Comparison of ENCODE assay signal across 13 cellular contexts in the genomic region with DNA sequence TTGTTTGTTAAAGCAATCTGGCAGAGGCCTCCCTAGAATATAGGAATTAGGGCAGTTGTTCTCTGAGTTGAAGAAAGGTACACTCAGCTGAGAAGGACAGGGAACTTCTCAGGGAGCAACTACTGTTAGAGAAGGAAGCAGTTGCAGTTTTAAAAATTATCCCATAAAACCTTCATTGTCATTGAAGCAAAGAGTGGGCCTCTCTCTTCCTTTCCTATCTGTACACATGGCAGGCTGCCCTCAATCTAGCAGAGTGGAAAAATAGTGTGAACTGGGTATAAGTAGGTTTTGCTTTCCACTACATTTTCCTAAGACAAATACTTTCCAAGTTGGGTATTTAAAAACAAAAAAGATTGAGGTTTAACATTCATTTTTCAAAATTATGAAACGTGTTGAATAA.
A peak's percentile ranks its signal among the peaks of the same experiment; 100 is the strongest.
DNase-seq lines count a peak whose midpoint lies in the region; ATAC-seq and TF ChIP-seq lines count a peak whose summit lies in the region.
"Had no signal": no experiment of that assay in that cellular context is flagged by ENCODE, and none has a peak within 500 bp of the region (broad histone marks: within the 10 kb centered on the region; RNA-seq: fewer than 3 reads in every experiment).

No MANE protein-coding gene starts in this region.

- no peak for ATAC-seq in natural killer cell
- no peak for ATAC-seq in HG02623 (IDR thresholded peaks at IDR 0.05; ENCODE audit: unreplicated experiment)

- H3K9me3 Mint-ChIP-seq in HFFc6 (peaks cover 4% of the 10 kb centered on the region; the same call in 1 of the 2 replicates), natural killer cell (no peaks in the 10 kb centered on the region)
- H3K9me3 Mint-ChIP-seq in activated naive CD8-positive, alpha-beta T cell treated with anti-CD3 and anti-CD28 coated beads for 36 hours, result peaks cover 23% of the 10 kb centered on the region

- peaks cover 13% of the 10 kb centered on the region; the same call in 1 of the 2 replicates for H3K9me3 ChIP-seq in DOHH2 (ENCODE audit: control insufficient read depth, insufficient read depth, low read length)

- no peak overlapping the region for H3K4me3 ChIP-seq in DOHH2 (ENCODE audit: low read length)

- H3K27ac Mint-ChIP-seq in HFFc6, result peak overlapping the region; percentile 36
- H3K27ac Mint-ChIP-seq in activated naive CD8-positive, alpha-beta T cell treated with anti-CD3 and anti-CD28 coated beads for 36 hours, result peak overlapping the region; percentile 93
- peak overlapping the region; percentile 58 to 80 for H3K27ac Mint-ChIP-seq in natural killer cell
- H3K27ac Mint-ChIP-seq: dendritic cell treated with granulocyte-macrophage colony-stimulating factor and Interleukin-4, amounts not matched to agents 40 ng/mL and 50 ng/mL, for 4 days had no signal

- H3K4me1 Mint-ChIP-seq in HFFc6 (ENCODE audit: low read depth) (peaks cover 72% of the 10 kb centered on the region), natural killer cell (peaks cover 61 to 72% of the 10 kb centered on the region in 2 donors)
- peaks cover 80% of the 10 kb centered on the region for H3K4me1 Mint-ChIP-seq in activated naive CD8-positive, alpha-beta T cell treated with anti-CD3 and anti-CD28 coated beads for 36 hours

- DNase-seq in HFFc6 (no peak), natural killer cell (no peak), GOT3 (lab: John Stamatoyannopoulos, UW) (no peak)
- DNase-seq in activated naive CD8-positive, alpha-beta T cell treated with anti-CD3 and anti-CD28 coated beads for 36 hours, result peak; percentile 38
- no peak for DNase-seq in NK-92 treated with Interleukin-12 subunit alpha and Interleukin-12 subunit beta, amount 100 ng/mL, for 24 hours (lab: John Stamatoyannopoulos, UW)
- DNase-seq: activated effector memory CD4-positive, alpha-beta T cell treated with Interleukin-2 at 50 U/mL for 16 hours; Calu3; mesendoderm; NCI-H1048; retina had no signal

- H3K27me3 ChIP-seq in DOHH2 (ENCODE audit: control insufficient read depth, low read length), result no peaks in the 10 kb centered on the region

- H3K4me2 ChIP-seq in DOHH2 (ENCODE audit: low read length), result peak overlapping the region; percentile 20; the same call in 1 of the 2 replicates

- no peaks in the 10 kb centered on the region for H4K20me1 ChIP-seq in DOHH2 (ENCODE audit: control insufficient read depth, insufficient read depth, low read depth, low read length)

- TF ChIP-seq CTCF in DOHH2 (IDR thresholded peaks at IDR 0.05; ENCODE audit: low read depth, low read length, poor library complexity, severe bottlenecking) (no peak), HFFc6 (IDR thresholded peaks at IDR 0.05) (no peak), natural killer cell (IDR thresholded peaks at IDR 0.05) (no peak)

- peaks cover 10% of the 10 kb centered on the region; the same call in 1 of the 2 replicates for H3F3A ChIP-seq in DOHH2 (ENCODE audit: control insufficient read depth, insufficient read depth)

- intact Hi-C loops in natural killer cell (cut with micrococcal nuclease), result no loop called here

- 0 out of 2 replicates have a peak overlapping the region, but pooled peaks have one; percentile 14 for H3K4me3 Mint-ChIP-seq in HFFc6
- peak overlapping the region; percentile 54 for H3K4me3 Mint-ChIP-seq in activated naive CD8-positive, alpha-beta T cell treated with anti-CD3 and anti-CD28 coated beads for 36 hours
- H3K4me3 Mint-ChIP-seq in natural killer cell, result no peak overlapping the region
- H3K4me3 Mint-ChIP-seq: dendritic cell treated with granulocyte-macrophage colony-stimulating factor and Interleukin-4, amounts not matched to agents 40 ng/mL and 50 ng/mL, for 4 days had no signal

- H3K9me2 ChIP-seq in DOHH2 (replicated peaks; ENCODE audit: control insufficient read depth, low read length), result no peaks in the 10 kb centered on the region

- peaks cover 52% of the 10 kb centered on the region for H3K36me3 ChIP-seq in DOHH2 (ENCODE audit: control insufficient read depth, low read length)

- H3K27ac ChIP-seq in DOHH2 (ENCODE audit: low read depth, low read length), result no peak overlapping the region

- peaks cover 25% of the 10 kb centered on the region for H3K4me1 ChIP-seq in DOHH2 (ENCODE audit: control insufficient read depth, low read length)

- H3K36me3 Mint-ChIP-seq in HFFc6 (ENCODE audit: low read depth) (peaks cover 47% of the 10 kb centered on the region), natural killer cell (peaks cover 4% of the 10 kb centered on the region)
- peaks cover 65% of the 10 kb centered on the region for H3K36me3 Mint-ChIP-seq in activated naive CD8-positive, alpha-beta T cell treated with anti-CD3 and anti-CD28 coated beads for 36 hours

- H3K79me2 ChIP-seq in DOHH2 (ENCODE audit: control insufficient read depth, low read length), result peaks cover 36% of the 10 kb centered on the region

- H3K27me3 Mint-ChIP-seq in HFFc6 (ENCODE audit: insufficient read depth) (peaks cover 2% of the 10 kb centered on the region; the same call in 1 of the 2 replicates), natural killer cell (ENCODE audit: low read depth in 2 of 2) (no peaks in the 10 kb centered on the region)
- H3K27me3 Mint-ChIP-seq in activated naive CD8-positive, alpha-beta T cell treated with anti-CD3 and anti-CD28 coated beads for 36 hours, result no peaks in the 10 kb centered on the region
- H3K27me3 Mint-ChIP-seq: dendritic cell treated with granulocyte-macrophage colony-stimulating factor and Interleukin-4, amounts not matched to agents 40 ng/mL and 50 ng/mL, for 4 days had no signal

Comparison
In these comparisons a context has a peak if more than half of its experiments do, and no peak if none do; other contexts are left out.
1. H3K27ac Mint-ChIP-seq: peak in every context shown above with its lines; median percentile 93 in activated naive CD8-positive, alpha-beta T cell treated with anti-CD3 and anti-CD28 coated beads for 36 hours; 69 in natural killer cell; 36 in HFFc6.